Comparison of ENCODE assay signal across 8 cellular contexts in genomic region chr10:59708816-59709471, GRCh38. TPM values are rescaled to one million over a fixed set of nuclear protein-coding genes. Genes with fewer than 3 reads are reported as not detected.
DNase-seq lines count a peak whose midpoint lies in the region; ATAC-seq and TF ChIP-seq lines count a peak whose summit lies in the region.

No MANE protein-coding gene starts in this region.

- no peaks in the 10 kb centered on the region for H3K4me1 ChIP-seq in upper lobe of right lung

- H3K4me3 ChIP-seq in choroid plexus epithelial cell (ENCODE audit: low read depth, low read length) (peak overlapping the region; percentile 53), lower leg skin (ENCODE audit: low read depth, poor library complexity, severe bottlenecking) (peak overlapping the region; percentile 28), upper lobe of right lung (peak overlapping the region; percentile 48)

- H3K27ac ChIP-seq in C4-2B (peak overlapping the region; percentile 66), upper lobe of right lung (no peak overlapping the region)

- H3K9me3 ChIP-seq in upper lobe of right lung = no peaks in the 10 kb centered on the region

- 1 to 3% methylated on average over 28 to 42 of the region's 44 CpGs for WGBS in lower leg skin, 2 donors

- no peak for TF ChIP-seq POLR2A in lower leg skin (IDR thresholded peaks at IDR 0.05)

- peaks cover 18% of the 10 kb centered on the region for H3K27me3 ChIP-seq in upper lobe of right lung

- DNase-seq in NCI-H345 treated with DMSO at 0.1 percent for 48 hours (lab: John Stamatoyannopoulos, UW; ENCODE audit: unreplicated experiment) (peak; percentile 5), choroid plexus epithelial cell (ENCODE audit: low read depth) (peak; percentile 4), lower leg skin (ENCODE audit: low spot score in 2 of 2) (no peak), upper lobe of right lung (no peak)

- ATAC-seq in GM21423 (IDR thresholded peaks at IDR 0.05; ENCODE audit: unreplicated experiment) = peak; percentile 34
- ATAC-seq in upper lobe of right lung = peak; percentile 47
- no peak for ATAC-seq in HG03095 (IDR thresholded peaks at IDR 0.05; ENCODE audit: unreplicated experiment)
- no peak for ATAC-seq in GM21737 (IDR thresholded peaks at IDR 0.05; ENCODE audit: unreplicated experiment)

- intact Hi-C loops in lower leg skin (cut with DNase I; ENCODE audit: low total_unique reads) (no loop called here), upper lobe of right lung (cut with DNase I) (no loop called here)

- no peaks in the 10 kb centered on the region for H3K36me3 ChIP-seq in upper lobe of right lung

- TF ChIP-seq CTCF in C4-2B (conservative IDR thresholded peaks at IDR 0.05) (no peak), choroid plexus epithelial cell (conservative IDR thresholded peaks at IDR 0.05; ENCODE audit: low read depth, low read length) (no peak), lower leg skin (IDR thresholded peaks at IDR 0.05) (no peak), upper lobe of right lung (IDR thresholded peaks at IDR 0.05) (no peak)

RNA-seq across cellular contexts. Expression of gene SLC16A9, which starts 0.7 kb away (rescaled TPM):
- total RNA-seq in lower leg skin (under 1 TPM; 0.04 to 0.29 (median 0.16) TPM), upper lobe of right lung (1.8 TPM)

RNA-seq across cellular contexts. Expression of gene MRLN, which starts 44.3 kb away (rescaled TPM):
- total RNA-seq in lower leg skin = not detected
- not detected for total RNA-seq in upper lobe of right lung

Comparison
In these comparisons a context has a peak if more than half of its experiments do, and no peak if none do; other contexts are left out.
1. ATAC-seq: peak in GM21423 (single experiment) and upper lobe of right lung (single experiment); none in HG03095 (single experiment) and GM21737 (single experiment).
2. DNase-seq: peak in NCI-H345 treated with DMSO at 0.1 percent for 48 hours (single experiment) and choroid plexus epithelial cell (single experiment); none in lower leg skin (0 of 2) and upper lobe of right lung (single experiment).
3. Peak in every context shown above with its lines, with median percentiles within 50 percentile points of each other: H3K4me3 ChIP-seq.